2 cellular contexts compared by ENCODE assay signal in genomic region chr2:188298937-188299371, GRCh38.
A peak's percentile ranks its signal among the peaks of the same experiment; 100 is the strongest.
TF ChIP-seq lines count a peak whose summit lies in the region.

No MANE protein-coding gene starts in this region.

TF ChIP-seq in Ishikawa, 13 proteins besides CTCF, POLR2A, EP300 and RAD21:
- peak; percentile 66; the same call in 1 of the 2 replicates for TF ChIP-seq USF1 (IDR thresholded peaks at IDR 0.05)
TF ChIP-seq in Ishikawa: peak in this region for 1; not testable (repeated sequence) for 12.

TF ChIP-seq in endothelial cell of umbilical vein, 7 proteins besides CTCF, POLR2A, EP300 and RAD21:
- peak; percentile 5 for TF ChIP-seq FOS (IDR thresholded peaks at IDR 0.05; ENCODE audit: borderline replicate concordance, insufficient read depth, low read length)
